Comparison of ENCODE assay signal across 8 cellular contexts in genomic region chr1:25615563-25616079, GRCh38. TPM values are rescaled to one million over a fixed set of nuclear protein-coding genes. Genes with fewer than 3 reads are reported as not detected.
DNase-seq lines count a peak whose midpoint lies in the region; ATAC-seq and TF ChIP-seq lines count a peak whose summit lies in the region.

No MANE protein-coding gene starts in this region.

- H3K4me3 Mint-ChIP-seq in activated T-helper 17 cell treated with anti-CD3 and anti-CD28 coated beads, Interleukin-2, amount 50 U/mL, for 72 hours, result peak overlapping the region; percentile 9
- H3K4me3 Mint-ChIP-seq in immature natural killer cell, result peak overlapping the region; percentile 74 to 83 (median 79)

- H3K4me1 ChIP-seq in left ventricle myocardium inferior, result peaks cover 55% of the 10 kb centered on the region

- H3K27me3 ChIP-seq in left ventricle myocardium inferior (ENCODE audit: low read depth), result no peaks in the 10 kb centered on the region

- no peaks in the 10 kb centered on the region for H3K9me3 Mint-ChIP-seq in activated T-helper 17 cell treated with anti-CD3 and anti-CD28 coated beads, Interleukin-2, amount 50 U/mL, for 72 hours
- H3K9me3 Mint-ChIP-seq in immature natural killer cell, result no peaks in the 10 kb centered on the region

- DNase-seq in left ventricle myocardium inferior, result no peak
- no peak for DNase-seq in cardiac septum (ENCODE audit: low spot score)
- DNase-seq in immature natural killer cell, result no peak
- DNase-seq in substantia nigra (lab: John Stamatoyannopoulos, UW), result no peak
- DNase-seq in germinal center (ENCODE audit: low spot score), result no peak

- H3K36me3 ChIP-seq in left ventricle myocardium inferior, result no peaks in the 10 kb centered on the region

- H3K9me3 ChIP-seq in left ventricle myocardium inferior (replicated peaks), result no peaks in the 10 kb centered on the region

- no peak for TF ChIP-seq CTCF in left ventricle myocardium inferior (IDR thresholded peaks at IDR 0.05; ENCODE audit: borderline replicate concordance)

- H3K27ac ChIP-seq in left ventricle myocardium inferior (replicated peaks), result peak overlapping the region; percentile 86
- peak overlapping the region; percentile 84 for H3K27ac ChIP-seq in substantia nigra (ENCODE audit: low read depth, low read length, poor library complexity, severe bottlenecking)

- no peak overlapping the region for H3K27ac Mint-ChIP-seq in activated T-helper 17 cell treated with anti-CD3 and anti-CD28 coated beads, Interleukin-2, amount 50 U/mL, for 72 hours
- H3K27ac Mint-ChIP-seq in immature natural killer cell, result peak overlapping the region; percentile 75 to 88 (median 86)

- H3K4me1 Mint-ChIP-seq in activated T-helper 17 cell treated with anti-CD3 and anti-CD28 coated beads, Interleukin-2, amount 50 U/mL, for 72 hours, result peaks cover 24% of the 10 kb centered on the region
- peaks cover 53 to 55% of the 10 kb centered on the region in 2 donors for H3K4me1 Mint-ChIP-seq in immature natural killer cell

- ATAC-seq in activated T-helper 17 cell treated with anti-CD3 and anti-CD28 coated beads, Interleukin-2, amount 50 U/mL, for 72 hours (replicated peaks), result peak; percentile 1
- no peak for ATAC-seq in HG02610 (IDR thresholded peaks at IDR 0.05; ENCODE audit: unreplicated experiment)
- no peak for ATAC-seq in GM21390 (IDR thresholded peaks at IDR 0.05; ENCODE audit: unreplicated experiment)

- intact Hi-C loops in left ventricle myocardium inferior (cut with micrococcal nuclease), result loop anchor here (5.0 to 10.0 kb wide), 2 partner anchors 77 to 129 kb away; no protein-coding TSS in a partner anchor
- intact Hi-C loops in cardiac septum (cut with DNase I), result loop anchor here (2.0 to 5.0 kb wide), 4 partner anchors 42 to 183 kb away; partner anchors contain the start of gene LDLRAP1

- H3K27me3 Mint-ChIP-seq in activated T-helper 17 cell treated with anti-CD3 and anti-CD28 coated beads, Interleukin-2, amount 50 U/mL, for 72 hours, result peaks cover 15% of the 10 kb centered on the region
- H3K27me3 Mint-ChIP-seq in immature natural killer cell (ENCODE audit: low read depth in 3 of 3), result peaks cover 11 to 28% (median 12%) of the 10 kb centered on the region in 3 donors

- no peaks in the 10 kb centered on the region for H3K36me3 Mint-ChIP-seq in activated T-helper 17 cell treated with anti-CD3 and anti-CD28 coated beads, Interleukin-2, amount 50 U/mL, for 72 hours (ENCODE audit: low read depth)
- no peaks in the 10 kb centered on the region for H3K36me3 Mint-ChIP-seq in immature natural killer cell

- peak overlapping the region; percentile 96 for H3K4me3 ChIP-seq in left ventricle myocardium inferior

RNA-seq across cellular contexts. Expression of gene MAN1C1, which starts 1.0 kb away (rescaled TPM):
- total RNA-seq in left ventricle myocardium inferior, result 18.0 TPM
- 16.7 TPM for total RNA-seq in cardiac septum
- 1 to 10 TPM; 6.2 to 7.7 TPM for total RNA-seq in activated T-helper 17 cell treated with anti-CD3 and anti-CD28 coated beads, Interleukin-2, amount 50 U/mL, for 72 hours
- polyA plus RNA-seq in immature natural killer cell, result 1 to 10 TPM in 2 of 3 donors, under 1 TPM in 1; 0.48 to 2.8 (median 1.2) TPM
